Comparison of ENCODE assay signal across 14 cellular contexts in the genomic region with DNA sequence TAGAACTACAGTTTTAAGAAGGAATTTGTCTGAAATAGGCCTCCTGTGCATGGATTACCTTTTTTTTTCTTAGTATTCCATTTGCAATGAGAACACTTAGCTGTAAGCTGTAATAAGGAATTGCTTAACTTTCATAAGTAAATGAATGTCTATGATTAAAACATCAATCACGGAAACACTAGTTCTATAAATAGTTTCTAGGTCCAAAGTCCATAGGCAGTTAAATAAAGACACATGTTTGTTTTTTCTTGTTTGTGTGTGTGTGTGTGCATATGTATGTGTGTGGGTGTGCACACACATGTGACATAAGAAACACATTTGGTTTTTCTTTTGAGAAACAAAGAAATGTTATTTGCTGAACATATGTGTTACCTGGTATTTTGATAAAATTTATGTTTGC. TPM values are rescaled to one million over a fixed set of nuclear protein-coding genes. Genes with fewer than 3 reads are reported as not detected.
DNase-seq lines count a peak whose midpoint lies in the region; ATAC-seq and TF ChIP-seq lines count a peak whose summit lies in the region.
"Had no signal": no experiment of that assay in that cellular context is flagged by ENCODE, and none has a peak within 500 bp of the region (broad histone marks: within the 10 kb centered on the region; RNA-seq: fewer than 3 reads in every experiment).

No MANE protein-coding gene starts in this region.

- H3K27me3 Mint-ChIP-seq in activated CD8-positive, alpha-beta memory T cell treated with anti-CD3 and anti-CD28 coated beads, Interleukin-2, amount 10 ng/mL, durations not matched to agents 7 days and 5 days = no peaks in the 10 kb centered on the region

- no peak for TF ChIP-seq CTCF in OCI-LY7 (conservative IDR thresholded peaks at IDR 0.05; ENCODE audit: low read length)

- H3K79me2 ChIP-seq in OCI-LY7 (ENCODE audit: insufficient read depth, low read depth, low read length) = peaks cover 52% of the 10 kb centered on the region; the same call in 1 of the 2 replicates

- no peak overlapping the region for H3K4me3 ChIP-seq in OCI-LY7 (ENCODE audit: low read depth, low read length, poor library complexity, severe bottlenecking)
- peak overlapping the region; percentile 3 to 38 for H3K4me3 ChIP-seq in duodenal mucosa (ENCODE audit: low read depth in 1 of 2, low read length in 2 of 2)
- H3K4me3 ChIP-seq: ascending aorta, dorsolateral prefrontal cortex, SJSA1 had no signal

- peak overlapping the region; percentile 88 for H3K27ac ChIP-seq in OCI-LY7 (ENCODE audit: low read depth, low read length, poor library complexity, severe bottlenecking)
- H3K27ac ChIP-seq in duodenal mucosa (ENCODE audit: low read depth, low read length) = peak overlapping the region; percentile 40
- H3K27ac ChIP-seq: ascending aorta, dorsolateral prefrontal cortex, SJSA1 had no signal

- CTCF ChIA-PET in activated CD8-positive, alpha-beta memory T cell treated with anti-CD3 and anti-CD28 coated beads, Interleukin-2, amount 10 ng/mL, durations not matched to agents 7 days and 5 days (lab: Charles Lee) = interaction anchor here (0.8 to 1.4 kb wide), 3 partner anchors 9 to 41 kb away, joined by 3 to 6 read pairs (median 3); no protein-coding TSS in a partner anchor
- CTCF ChIA-PET in OCI-LY7 (lab: Charles Lee; ENCODE audit: unreplicated experiment) = no interaction called here

- intact Hi-C loops in OCI-LY7 (cut with micrococcal nuclease; ENCODE audit: unreplicated experiment) = loop anchor here (10.0 kb wide), 1 partner anchor 1012 kb away; the partner anchor contains the start of gene PPM1K

- in situ Hi-C loops in G401 (cut with HindIII; ENCODE audit: low sequenced_read_pairs) = no loop called here

- H3K4me2 ChIP-seq in OCI-LY7 (ENCODE audit: low read length) = peak overlapping the region; percentile 81

- DNase-seq in activated CD8-positive, alpha-beta memory T cell treated with anti-CD3 and anti-CD28 coated beads, Interleukin-2, amount 10 ng/mL, durations not matched to agents 7 days and 5 days = no peak
- DNase-seq in activated CD8-positive, alpha-beta memory T cell treated with anti-CD3 and anti-CD28 coated beads for 24 hours = no peak
- no peak for DNase-seq in OCI-LY7 (ENCODE audit: low spot score)
- peak; percentile 92 for DNase-seq in renal cortical epithelial cell (ENCODE audit: low read depth)
- no peak for DNase-seq in G401 (ENCODE audit: low spot score)
- DNase-seq: activated CD8-positive, alpha-beta memory T cell treated with anti-CD3 and anti-CD28 coated beads, Interleukin-2, amount 50 U/mL, for 48 hours; dorsolateral prefrontal cortex; stimulated activated naive CD4-positive, alpha-beta T cell had no signal

- POLR2A ChIA-PET in OCI-LY7 (lab: Charles Lee) = interaction anchor here (0.8 to 7.3 kb wide), 7 partner anchors 9 to 102 kb away, joined by 3 to 69 read pairs (median 5); no protein-coding TSS in a partner anchor

- ATAC-seq in activated CD8-positive, alpha-beta memory T cell treated with anti-CD3 and anti-CD28 coated beads, Interleukin-2, amount 10 ng/mL, durations not matched to agents 7 days and 5 days = no peak
- ATAC-seq in HG02884 (IDR thresholded peaks at IDR 0.05; ENCODE audit: unreplicated experiment) (no peak), HG02571 (IDR thresholded peaks at IDR 0.05; ENCODE audit: unreplicated experiment) (no peak)

- no peak overlapping the region for H2AFZ ChIP-seq in OCI-LY7 (ENCODE audit: low read length)

- no peaks in the 10 kb centered on the region for H4K20me1 ChIP-seq in OCI-LY7 (ENCODE audit: insufficient read depth, low read length)

- peak overlapping the region; percentile 40 for H3K4me3 Mint-ChIP-seq in activated CD8-positive, alpha-beta memory T cell treated with anti-CD3 and anti-CD28 coated beads, Interleukin-2, amount 10 ng/mL, durations not matched to agents 7 days and 5 days

- H3K4me1 Mint-ChIP-seq in activated CD8-positive, alpha-beta memory T cell treated with anti-CD3 and anti-CD28 coated beads, Interleukin-2, amount 10 ng/mL, durations not matched to agents 7 days and 5 days = peaks cover 81% of the 10 kb centered on the region

- peaks cover 45% of the 10 kb centered on the region for H3K36me3 Mint-ChIP-seq in activated CD8-positive, alpha-beta memory T cell treated with anti-CD3 and anti-CD28 coated beads, Interleukin-2, amount 10 ng/mL, durations not matched to agents 7 days and 5 days

- H3K9me3 Mint-ChIP-seq in activated CD8-positive, alpha-beta memory T cell treated with anti-CD3 and anti-CD28 coated beads, Interleukin-2, amount 10 ng/mL, durations not matched to agents 7 days and 5 days (ENCODE audit: low read depth) = no peaks in the 10 kb centered on the region

- no peak overlapping the region for H3K9ac ChIP-seq in duodenal mucosa (ENCODE audit: low read depth in 1 of 2, low read length in 2 of 2)

- H3K9me3 ChIP-seq in OCI-LY7 (ENCODE audit: low read length) (peaks cover 7% of the 10 kb centered on the region; the same call in 1 of the 2 replicates), duodenal mucosa (ENCODE audit: control insufficient read depth in 1 of 2, low read length in 2 of 2) (no peaks in the 10 kb centered on the region)
- H3K9me3 ChIP-seq: ascending aorta, neutrophil, SJSA1 had no signal

- no TSS peak for BruUV-seq in OCI-LY7 (replicated peaks; lab: Mats Ljungman, UMichigan)

- no peaks in the 10 kb centered on the region for H3K9me2 ChIP-seq in OCI-LY7 (ENCODE audit: insufficient read depth, low read length)

- no peaks in the 10 kb centered on the region for H3K27me3 ChIP-seq in duodenal mucosa (ENCODE audit: control insufficient read depth in 1 of 2, insufficient read depth in 2 of 2, low read length in 2 of 2)
- H3K27me3 ChIP-seq: ascending aorta, dorsolateral prefrontal cortex, neutrophil, SJSA1 had no signal

- peaks cover 7% of the 10 kb centered on the region; the same call in 1 of the 2 replicates for H3K36me3 ChIP-seq in OCI-LY7 (ENCODE audit: insufficient read depth, low read length)
- no peaks in the 10 kb centered on the region for H3K36me3 ChIP-seq in duodenal mucosa (ENCODE audit: control insufficient read depth in 1 of 2, insufficient read depth in 2 of 2, low read length in 2 of 2)
- H3K36me3 ChIP-seq: ascending aorta, neutrophil, SJSA1 had no signal

- peak overlapping the region; percentile 77 for H3K27ac Mint-ChIP-seq in activated CD8-positive, alpha-beta memory T cell treated with anti-CD3 and anti-CD28 coated beads, Interleukin-2, amount 10 ng/mL, durations not matched to agents 7 days and 5 days

- H3K4me1 ChIP-seq in OCI-LY7 (ENCODE audit: insufficient read depth, low read length, poor library complexity, severe bottlenecking) (peaks cover 85% of the 10 kb centered on the region), duodenal mucosa (ENCODE audit: control insufficient read depth in 1 of 2, insufficient read depth in 2 of 2, low read length in 2 of 2) (peaks cover 66 to 84% of the 10 kb centered on the region in 2 donors)
- H3K4me1 ChIP-seq: ascending aorta, SJSA1 had no signal

RNA-seq across cellular contexts. Expression of gene GPRIN3, which starts 11.2 kb away (rescaled TPM):
- 10 to 100 TPM; 66.9 to 67.5 TPM for total RNA-seq in activated CD8-positive, alpha-beta memory T cell treated with anti-CD3 and anti-CD28 coated beads, Interleukin-2, amount 10 ng/mL, durations not matched to agents 7 days and 5 days
- 3.6 and 4.6 TPM in 2 replicates for total RNA-seq in OCI-LY7 (2014; rRNA removed; shearing (Covaris generic))
- total RNA-seq in OCI-LY7 (2022) (9.3 and 9.9 TPM in 2 replicates), renal cortical epithelial cell (0.87 and 3.5 TPM in 2 replicates)
- 0.55 and 1.5 TPM in 2 replicates for total RNA-seq in G401 (2014; rRNA removed; shearing (Covaris generic))
- total RNA-seq: SJSA1 had no signal

Comparison
In these comparisons a context has a peak if more than half of its experiments do, and no peak if none do; other contexts are left out.
1. RNA of gene GPRIN3, which starts 11.2 kb away (total RNA-seq): 66.9 to 67.5 TPM in activated CD8-positive, alpha-beta memory T cell treated with anti-CD3 and anti-CD28 coated beads, Interleukin-2, amount 10 ng/mL, durations not matched to agents 7 days and 5 days; 3.6 to 9.9 TPM in OCI-LY7, 0.87 to 3.5 TPM in renal cortical epithelial cell and 0.55 to 1.5 TPM in G401; every median in the first group is over 4 times any median in the second.